In the genomic region with DNA sequence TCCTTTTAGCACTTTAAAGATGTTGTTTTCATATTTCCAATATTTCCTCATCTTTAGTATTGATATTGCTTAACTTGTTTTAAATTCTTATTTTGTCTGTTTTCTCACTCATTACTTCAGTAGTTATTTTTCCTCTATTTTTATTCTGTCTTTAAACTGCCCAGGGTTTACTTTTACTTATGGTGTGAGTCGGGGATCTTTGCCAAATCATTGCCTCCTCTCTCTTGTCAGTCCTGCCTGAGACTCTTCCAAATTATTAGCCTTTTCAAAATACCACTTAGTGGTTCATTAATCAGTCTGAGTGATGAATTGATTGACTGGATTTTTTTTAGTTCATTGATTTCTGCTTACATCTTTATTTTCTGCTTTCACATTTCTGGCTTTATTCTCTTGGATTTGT, we compare ENCODE assay signal across 13 cellular contexts.
DNase-seq lines count a peak whose midpoint lies in the region; TF ChIP-seq lines count a peak whose summit lies in the region.
"Had no signal": no experiment of that assay in that cellular context is flagged by ENCODE, and none has a peak within 500 bp of the region (broad histone marks: within the 10 kb centered on the region; RNA-seq: fewer than 3 reads in every experiment).

No MANE protein-coding gene starts in this region.

- TF ChIP-seq CTCF in fibroblast of villous mesenchyme (IDR thresholded peaks at IDR 0.05; ENCODE audit: insufficient read depth, low read depth, low read length) (no peak), ascending aorta (IDR thresholded peaks at IDR 0.05) (no peak)

- no peaks in the 10 kb centered on the region for H3K36me3 ChIP-seq in ascending aorta

- H3K4me3 ChIP-seq in fibroblast of villous mesenchyme (ENCODE audit: low read depth, low read length) (no peak overlapping the region), ascending aorta (no peak overlapping the region)
- H3K4me3 ChIP-seq: GM23248 had no signal

- intact Hi-C loops in ascending aorta (cut with DNase I), result no loop called here

- no peaks in the 10 kb centered on the region for H3K9me3 ChIP-seq in ascending aorta

- peak; percentile 63 to 75 for DNase-seq in NCI-H446 (lab: John Stamatoyannopoulos, UW)
- peak; percentile 63 for DNase-seq in cerebellar cortex (ENCODE audit: low spot score)
- DNase-seq in fibroblast of villous mesenchyme (ENCODE audit: low read depth), result peak; percentile 8
- no peak for DNase-seq in HK-2 (ENCODE audit: unreplicated experiment)
- DNase-seq in amniotic stem cell (lab: John Stamatoyannopoulos, UW), result no peak
- DNase-seq in ascending aorta (ENCODE audit: low spot score in 2 of 2), result no peak
- DNase-seq: Calu3; CD4-positive, alpha-beta memory T cell; COR-L47; DMS53; DMS79 treated with DMSO at 0.1 percent for 48 hours; GM23248; H7 had no signal

- no peaks in the 10 kb centered on the region for H3K4me1 ChIP-seq in ascending aorta

- H3K27ac ChIP-seq in ascending aorta, result no peak overlapping the region
- H3K27ac ChIP-seq: GM23248 had no signal

- no peaks in the 10 kb centered on the region for H3K27me3 ChIP-seq in ascending aorta

Comparison
In these comparisons a context has a peak if more than half of its experiments do, and no peak if none do; other contexts are left out.
1. DNase-seq: peak in NCI-H446 (2 of 2), cerebellar cortex (single experiment) and fibroblast of villous mesenchyme (single experiment); none in HK-2 (single experiment), amniotic stem cell (single experiment) and ascending aorta (0 of 2).